2 cellular contexts compared by ENCODE assay signal in genomic region chr13:49625392-49626137, GRCh38.
TF ChIP-seq lines count a peak whose summit lies in the region.

No MANE protein-coding gene starts in this region.

TF ChIP-seq in IMR-90, 13 proteins besides CTCF, POLR2A, EP300 and RAD21:
- no peak for TF ChIP-seq NFE2L2 (IDR thresholded peaks at IDR 0.05; ENCODE audit: low read depth, low read length)
- TF ChIP-seq MAFK (IDR thresholded peaks at IDR 0.05; ENCODE audit: low read depth, low read length): peak; percentile 97
TF ChIP-seq in IMR-90: peak in this region for 1.

TF ChIP-seq in H1, 55 proteins besides CTCF, POLR2A, EP300 and RAD21:
- TF ChIP-seq POU5F1 (IDR thresholded peaks at IDR 0.05; ENCODE audit: low read depth, low read length): no peak
- TF ChIP-seq ZNF274 (IDR thresholded peaks at IDR 0.05; ENCODE audit: borderline replicate concordance, extremely low read depth, low read length): no peak
- peak; percentile 85 for TF ChIP-seq MAFK (IDR thresholded peaks at IDR 0.05; ENCODE audit: low read depth, low read length)
